8 cellular contexts compared by ENCODE assay signal in the genomic region with DNA sequence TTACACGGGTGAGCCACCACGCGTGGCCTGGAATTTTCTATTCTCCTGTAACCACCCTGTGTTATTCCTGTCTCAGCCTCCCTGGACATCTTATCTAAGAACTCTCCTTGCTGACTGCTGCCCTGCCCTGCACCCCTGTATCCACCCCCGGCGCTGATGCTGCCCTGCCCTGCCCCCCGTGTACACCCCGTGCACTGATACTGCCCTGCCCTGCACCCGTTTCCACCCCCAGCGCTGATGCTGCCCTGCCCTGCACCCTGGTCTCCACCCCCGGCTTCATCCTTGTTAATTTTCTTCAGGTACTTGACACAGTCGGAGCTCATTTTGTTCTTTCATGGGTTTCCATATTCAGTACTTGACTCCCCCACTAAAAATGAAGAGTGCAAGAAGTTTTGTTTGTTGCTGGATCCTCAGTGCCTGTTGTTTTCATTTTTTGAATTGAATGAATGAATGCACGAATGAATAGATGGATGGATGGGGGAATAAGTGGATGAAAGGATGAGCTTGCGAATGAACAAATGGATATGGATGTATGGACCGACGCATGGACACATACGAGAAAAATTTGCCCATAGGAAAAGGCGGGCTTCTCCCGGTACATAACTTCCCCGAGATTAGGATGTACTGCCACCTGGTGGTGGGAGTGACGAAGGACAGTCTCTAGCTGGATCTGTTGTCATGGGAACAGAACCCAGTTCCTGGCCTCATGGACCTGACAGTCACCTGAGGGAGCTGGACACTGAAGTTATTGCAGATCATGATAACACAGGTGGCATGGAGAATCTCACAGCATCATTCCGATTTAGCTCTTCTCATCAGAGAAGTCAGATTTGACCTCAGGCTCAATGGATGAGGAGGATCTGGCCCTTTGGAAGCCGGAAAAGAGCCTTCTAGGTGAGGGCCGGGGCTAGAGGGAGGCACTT. TPM values are rescaled to one million over a fixed set of nuclear protein-coding genes. Genes with fewer than 3 reads are reported as not detected.
DNase-seq lines count a peak whose midpoint lies in the region; ATAC-seq and TF ChIP-seq lines count a peak whose summit lies in the region.

No MANE protein-coding gene starts in this region.

- no peak overlapping the region for H3K27ac Mint-ChIP-seq in central memory CD8-positive, alpha-beta T cell (ENCODE audit: low read depth)

- H3K9me3 ChIP-seq in BE2C: no peaks in the 10 kb centered on the region

- no peak for ATAC-seq in central memory CD8-positive, alpha-beta T cell (replicated peaks; ENCODE audit: extremely low read depth, poor library complexity, severe bottlenecking)
- no peak for ATAC-seq in HG02840 (IDR thresholded peaks at IDR 0.05; ENCODE audit: low FRiP score, unreplicated experiment)

- DNase-seq in BE2C: peak; percentile 67
- peak; percentile 93 for DNase-seq in H7
- DNase-seq in NCI-H446 treated with DMSO at 0.1 percent for 48 hours (lab: John Stamatoyannopoulos, UW): peak; percentile 40
- peak; percentile 44 for DNase-seq in activated CD4-positive, alpha-beta T cell treated with anti-CD3 and anti-CD28 coated beads for 1 hour
- DNase-seq in central memory CD8-positive, alpha-beta T cell (ENCODE audit: low spot score in 2 of 2): peak; percentile 46 to 54
- peak; percentile 71 for DNase-seq in kidney tubule cell (ENCODE audit: low spot score)
- peak; percentile 73 to 74 for DNase-seq in stimulated activated CD4-positive, alpha-beta T cell treated with anti-CD3 and anti-CD28 coated beads, Interleukin-2, amount 100 ng/mL, for 48 hours

- H3K4me3 Mint-ChIP-seq in central memory CD8-positive, alpha-beta T cell: no peak overlapping the region

- TF ChIP-seq CTCF in BE2C (IDR thresholded peaks at IDR 0.05; ENCODE audit: low read depth, low read length): peak; percentile 78

- H3K4me3 ChIP-seq in BE2C (ENCODE audit: low read depth, low read length) (no peak overlapping the region), H7 (ENCODE audit: insufficient read depth, low read depth, low read length) (no peak overlapping the region)

- no peaks in the 10 kb centered on the region for H3K4me1 ChIP-seq in BE2C

- no peaks in the 10 kb centered on the region for H3K9me3 Mint-ChIP-seq in central memory CD8-positive, alpha-beta T cell

- peaks cover 5% of the 10 kb centered on the region for H3K4me1 Mint-ChIP-seq in central memory CD8-positive, alpha-beta T cell

- H3K27me3 Mint-ChIP-seq in central memory CD8-positive, alpha-beta T cell: peaks cover 9% of the 10 kb centered on the region

- H3K27me3 ChIP-seq in BE2C: no peaks in the 10 kb centered on the region
- no peaks in the 10 kb centered on the region; the same call in 1 of the 2 replicates for H3K27me3 ChIP-seq in H7 (ENCODE audit: control insufficient read depth, insufficient read depth, low read length)

- H3K36me3 Mint-ChIP-seq in central memory CD8-positive, alpha-beta T cell (ENCODE audit: insufficient read depth): no peaks in the 10 kb centered on the region

- no peaks in the 10 kb centered on the region for H3K36me3 ChIP-seq in BE2C
- H3K36me3 ChIP-seq in H7 (replicated peaks; ENCODE audit: control insufficient read depth, insufficient read depth, low read length): no peaks in the 10 kb centered on the region

RNA-seq across cellular contexts. Expression of gene AADACL4, which starts 14.9 kb away (rescaled TPM):
- not detected for polyA plus RNA-seq in BE2C (2012; ENCODE audit: insufficient read depth, insufficient read length, low read depth)
- not detected in 2 replicates for total RNA-seq in H7 (2014; rRNA removed; shearing (Covaris generic))

RNA-seq across cellular contexts. Expression of gene DHRS3, which starts 40.8 kb away (rescaled TPM):
- polyA plus RNA-seq in BE2C (2012; ENCODE audit: insufficient read depth, insufficient read length, low read depth): 0.36 TPM
- 17.7 and 26.2 TPM in 2 replicates for total RNA-seq in H7 (2014; rRNA removed; shearing (Covaris generic))

RNA-seq across cellular contexts. Expression of gene AADACL3, which starts 57.1 kb away (rescaled TPM):
- polyA plus RNA-seq in BE2C (2012; ENCODE audit: insufficient read depth, insufficient read length, low read depth): not detected
- total RNA-seq in H7 (2014; rRNA removed; shearing (Covaris generic)): 0.22 and 0.28 TPM in 2 replicates

Comparison
In these comparisons a context has a peak if more than half of its experiments do, and no peak if none do; other contexts are left out.
1. DNase-seq: peak in every context shown above with its lines; median percentile 93 in H7; 74 in stimulated activated CD4-positive, alpha-beta T cell treated with anti-CD3 and anti-CD28 coated beads, Interleukin-2, amount 100 ng/mL, for 48 hours; 71 in kidney tubule cell; 67 in BE2C; 50 in central memory CD8-positive, alpha-beta T cell; 44 in activated CD4-positive, alpha-beta T cell treated with anti-CD3 and anti-CD28 coated beads for 1 hour; 40 in NCI-H446 treated with DMSO at 0.1 percent for 48 hours.